In the genomic region with DNA sequence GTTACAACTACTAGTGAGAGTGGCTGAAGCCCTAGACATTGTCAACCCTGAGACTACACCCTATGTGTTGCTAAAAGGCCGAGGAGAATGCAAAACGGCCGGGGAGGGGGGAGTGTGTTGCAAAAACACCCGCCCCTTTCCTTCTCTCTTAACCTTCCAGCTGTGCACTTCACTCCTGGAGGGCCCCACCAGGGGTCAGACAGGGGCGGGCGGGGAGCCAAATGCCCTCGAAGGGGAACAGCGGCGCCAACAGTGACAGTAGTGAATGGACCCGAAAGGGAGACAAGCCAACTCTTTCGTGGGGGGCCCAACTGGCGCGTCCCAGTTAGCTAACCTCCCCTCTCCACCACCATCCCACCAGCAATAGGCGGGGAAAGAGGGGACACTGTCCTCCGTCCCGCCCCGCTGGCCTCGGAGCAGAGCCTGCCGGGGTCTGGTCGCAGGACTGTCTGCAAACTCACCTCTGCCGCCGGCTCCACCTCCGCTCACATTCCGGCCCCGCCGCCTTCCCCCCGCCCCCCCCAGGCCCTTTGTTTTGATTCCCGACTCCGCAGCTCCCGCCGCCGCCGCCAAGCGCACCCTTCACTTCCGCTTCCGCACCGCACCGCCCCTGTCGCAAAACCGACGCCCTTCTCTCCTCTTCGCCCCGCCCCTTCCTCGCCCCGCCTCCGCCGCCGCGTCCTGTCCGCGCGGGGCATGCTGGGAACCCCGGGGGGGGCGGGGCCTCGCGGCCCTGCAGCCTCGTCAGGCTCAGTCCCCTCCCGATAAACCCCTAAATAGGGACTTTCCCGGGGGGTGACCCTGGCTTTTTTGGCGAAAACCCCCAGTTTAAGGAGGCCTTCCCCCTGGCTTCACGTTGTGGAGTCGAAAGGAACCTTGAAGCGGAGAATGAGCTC, we compare ENCODE assay signal across 8 cellular contexts. TPM values are rescaled to one million over a fixed set of nuclear protein-coding genes. Genes with fewer than 3 reads are reported as not detected.
A peak's percentile ranks its signal among the peaks of the same experiment; 100 is the strongest.
DNase-seq lines count a peak whose midpoint lies in the region; TF ChIP-seq lines count a peak whose summit lies in the region.

A gene with protein sequence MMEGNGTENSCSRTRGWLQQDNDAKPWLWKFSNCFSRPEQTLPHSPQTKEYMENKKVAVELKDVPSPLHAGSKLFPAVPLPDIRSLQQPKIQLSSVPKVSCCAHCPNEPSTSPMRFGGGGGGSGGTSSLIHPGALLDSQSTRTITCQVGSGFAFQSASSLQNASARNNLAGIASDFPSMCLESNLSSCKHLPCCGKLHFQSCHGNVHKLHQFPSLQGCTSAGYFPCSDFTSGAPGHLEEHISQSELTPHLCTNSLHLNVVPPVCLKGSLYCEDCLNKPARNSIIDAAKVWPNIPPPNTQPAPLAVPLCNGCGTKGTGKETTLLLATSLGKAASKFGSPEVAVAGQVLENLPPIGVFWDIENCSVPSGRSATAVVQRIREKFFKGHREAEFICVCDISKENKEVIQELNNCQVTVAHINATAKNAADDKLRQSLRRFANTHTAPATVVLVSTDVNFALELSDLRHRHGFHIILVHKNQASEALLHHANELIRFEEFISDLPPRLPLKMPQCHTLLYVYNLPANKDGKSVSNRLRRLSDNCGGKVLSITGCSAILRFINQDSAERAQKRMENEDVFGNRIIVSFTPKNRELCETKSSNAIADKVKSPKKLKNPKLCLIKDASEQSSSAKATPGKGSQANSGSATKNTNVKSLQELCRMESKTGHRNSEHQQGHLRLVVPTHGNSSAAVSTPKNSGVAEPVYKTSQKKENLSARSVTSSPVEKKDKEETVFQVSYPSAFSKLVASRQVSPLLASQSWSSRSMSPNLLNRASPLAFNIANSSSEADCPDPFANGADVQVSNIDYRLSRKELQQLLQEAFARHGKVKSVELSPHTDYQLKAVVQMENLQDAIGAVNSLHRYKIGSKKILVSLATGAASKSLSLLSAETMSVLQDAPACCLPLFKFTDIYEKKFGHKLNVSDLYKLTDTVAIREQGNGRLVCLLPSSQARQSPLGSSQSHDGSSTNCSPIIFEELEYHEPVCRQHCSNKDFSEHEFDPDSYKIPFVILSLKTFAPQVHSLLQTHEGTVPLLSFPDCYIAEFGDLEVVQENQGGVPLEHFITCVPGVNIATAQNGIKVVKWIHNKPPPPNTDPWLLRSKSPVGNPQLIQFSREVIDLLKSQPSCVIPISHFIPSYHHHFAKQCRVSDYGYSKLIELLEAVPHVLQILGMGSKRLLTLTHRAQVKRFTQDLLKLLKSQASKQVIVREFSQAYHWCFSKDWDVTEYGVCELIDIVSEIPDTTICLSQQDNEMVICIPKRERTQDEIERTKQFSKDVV (N-terminal part only) (minus strand): TSS at position 598 of the 896 bp plus-strand sequence. CDS start 3,921 bp downstream, outside the sequence.

- DNase-seq in CMK (ENCODE audit: low read depth) (peak; percentile 84), GM20000 (ENCODE audit: low spot score) (peak; percentile 89), HT-29 (ENCODE audit: low spot score) (peak; percentile 96), medulla oblongata (ENCODE audit: extremely low spot score) (peak; percentile 96)
- DNase-seq in NK-92 treated with Interleukin-12 subunit alpha and Interleukin-12 subunit beta, amount 100 ng/mL, for 24 hours (lab: John Stamatoyannopoulos, UW) = peak; percentile 98
- peak; percentile 100 for DNase-seq in activated CD8-positive, alpha-beta memory T cell treated with anti-CD3 and anti-CD28 coated beads for 24 hours
- peak; percentile 100 for DNase-seq in effector CD4-positive, alpha-beta T cell
- peak; percentile 98 to 100 (median 100) for DNase-seq in stimulated activated CD4-positive, alpha-beta T cell treated with anti-CD3 and anti-CD28 coated beads, TNF-alpha, amount 100 ng/mL, for 48 hours (ENCODE audit: low read depth in 3 of 3)

- peak; percentile 25 for TF ChIP-seq CTCF in GM20000 (IDR thresholded peaks at IDR 0.05; ENCODE audit: extremely low read depth, missing control alignments)

RNA-seq across cellular contexts. Expression of the gene that starts here (rescaled TPM):
- 3.3 and 4.5 TPM in 2 replicates for total RNA-seq in HT-29 (2014; rRNA removed; shearing (Covaris generic))

Comparison
In these comparisons a context has a peak if more than half of its experiments do, and no peak if none do; other contexts are left out.
1. Peak in every context shown above with its lines: DNase-seq.